Comparison of ENCODE assay signal across 8 cellular contexts in genomic region chr17:64128787-64129514, GRCh38. TPM values are rescaled to one million over a fixed set of nuclear protein-coding genes. Genes with fewer than 3 reads are reported as not detected.
A peak's percentile ranks its signal among the peaks of the same experiment; 100 is the strongest.
DNase-seq lines count a peak whose midpoint lies in the region; FAIRE-seq and TF ChIP-seq lines count a peak whose summit lies in the region.

No MANE protein-coding gene starts in this region.

- H4K20me1 ChIP-seq in Karpas-422 (ENCODE audit: insufficient read depth, low read depth, low read length) (no peaks in the 10 kb centered on the region), astrocyte (ENCODE audit: insufficient read depth, low read length) (peaks cover 16% of the 10 kb centered on the region), keratinocyte (ENCODE audit: control insufficient read depth, extremely low read depth, insufficient read depth, low read length) (no peaks in the 10 kb centered on the region)

- peak overlapping the region; percentile 75 for H3K27ac Mint-ChIP-seq in astrocyte (ENCODE audit: unreplicated experiment)

- no peak for TF ChIP-seq CTCF in astrocyte (IDR thresholded peaks at IDR 0.05; ENCODE audit: insufficient read depth, low read depth, low read length)
- no peak for TF ChIP-seq CTCF in keratinocyte (optimal IDR thresholded peaks at IDR 0.05 in 1 of 3, IDR thresholded peaks at IDR 0.05 in 1 of 3, conservative IDR thresholded peaks at IDR 0.05 in 1 of 3; ENCODE audit: extremely low read depth in 1 of 3, insufficient read depth in 2 of 3, low read length in 3 of 3)

- FAIRE-seq in astrocyte (lab: Jason Lieb, UNC) (no peak), keratinocyte (lab: Jason Lieb, UNC) (no peak)

- H3K27ac ChIP-seq in Karpas-422 (ENCODE audit: low read length) (no peak overlapping the region), astrocyte (ENCODE audit: low read depth, low read length) (peak overlapping the region; percentile 56), keratinocyte (ENCODE audit: control insufficient read depth, insufficient read depth, low read length) (peak overlapping the region; percentile 58), subcutaneous abdominal adipose tissue (ENCODE audit: low read depth, low read length) (peak overlapping the region; percentile 95)

- no peaks in the 10 kb centered on the region for H3K36me3 Mint-ChIP-seq in astrocyte (ENCODE audit: low read depth, unreplicated experiment)

- no peaks in the 10 kb centered on the region for H3K9me2 ChIP-seq in Karpas-422 (replicated peaks; ENCODE audit: insufficient read depth, low read length)

- H3K9me3 ChIP-seq in Karpas-422 (ENCODE audit: low read length) (no peaks in the 10 kb centered on the region), astrocyte (ENCODE audit: insufficient read depth, low read depth, low read length) (no peaks in the 10 kb centered on the region), keratinocyte (ENCODE audit: control insufficient read depth, low read depth, low read length) (no peaks in the 10 kb centered on the region), subcutaneous abdominal adipose tissue (ENCODE audit: control insufficient read depth in 5 of 5, low read length in 5 of 5) (no peaks in the 10 kb centered on the region)

- H3K36me3 ChIP-seq in Karpas-422 (ENCODE audit: insufficient read depth, low read length): no peaks in the 10 kb centered on the region
- no peaks in the 10 kb centered on the region for H3K36me3 ChIP-seq in astrocyte (ENCODE audit: insufficient read depth, low read length)
- H3K36me3 ChIP-seq in keratinocyte (ENCODE audit: control insufficient read depth in 2 of 2, extremely low read depth in 1 of 2, insufficient read depth in 2 of 2, low read length in 2 of 2): no peaks in the 10 kb centered on the region
- H3K36me3 ChIP-seq in subcutaneous abdominal adipose tissue (ENCODE audit: control insufficient read depth in 5 of 5, insufficient read depth in 5 of 5, low read length in 5 of 5): no peaks in the 10 kb centered on the region

- dilution Hi-C loops in keratinocyte (cut with MboI; ENCODE audit: extremely low pct_ligation_motif_present, low sequenced_read_pairs): no loop called here

- no peaks in the 10 kb centered on the region for H3K9me3 Mint-ChIP-seq in astrocyte (ENCODE audit: unreplicated experiment)

- H3K4me2 ChIP-seq in Karpas-422 (ENCODE audit: low read depth, low read length, poor library complexity, severe bottlenecking) (peak overlapping the region; percentile 81), astrocyte (ENCODE audit: low read length) (peak overlapping the region; percentile 88), keratinocyte (ENCODE audit: control insufficient read depth, extremely low read depth, insufficient read depth, low read depth, low read length) (peak overlapping the region; percentile 92)

- peaks cover 8% of the 10 kb centered on the region for H3K27me3 Mint-ChIP-seq in astrocyte (ENCODE audit: low read depth, unreplicated experiment)

- peaks cover 11% of the 10 kb centered on the region for H3K4me1 Mint-ChIP-seq in astrocyte (ENCODE audit: low read depth, unreplicated experiment)

- H3K9ac ChIP-seq in Karpas-422 (ENCODE audit: low read length) (0 out of 2 replicates have a peak overlapping the region, but pooled peaks have one; percentile 76), astrocyte (ENCODE audit: low read length) (peak overlapping the region; percentile 83), keratinocyte (ENCODE audit: control insufficient read depth, extremely low read depth, insufficient read depth, low read length) (peak overlapping the region; percentile 89), subcutaneous abdominal adipose tissue (ENCODE audit: low read length in 5 of 5) (peak overlapping the region; percentile 39 to 94 (median 91))

- H3K27me3 ChIP-seq in Karpas-422 (ENCODE audit: low read length) (no peaks in the 10 kb centered on the region), astrocyte (ENCODE audit: insufficient read depth, low read length) (no peaks in the 10 kb centered on the region), keratinocyte (ENCODE audit: control insufficient read depth, extremely low read depth, insufficient read depth, low read length) (no peaks in the 10 kb centered on the region), subcutaneous abdominal adipose tissue (ENCODE audit: control insufficient read depth in 5 of 5, insufficient read depth in 4 of 5, low read length in 5 of 5) (no peaks in the 10 kb centered on the region)

- DNase-seq in Karpas-422 (no peak), astrocyte (ENCODE audit: low read depth) (no peak), keratinocyte (ENCODE audit: low read depth, low spot score) (no peak), NCI-H1048 (lab: John Stamatoyannopoulos, UW) (no peak), superior temporal gyrus (ENCODE audit: extremely low spot score) (no peak)
- no peak for DNase-seq in stimulated activated CD4-positive, alpha-beta T cell treated with anti-CD3 and anti-CD28 coated beads, Interleukin-2, amount 100 ng/mL, for 24 hours

- H2AFZ ChIP-seq in Karpas-422 (ENCODE audit: low read length) (no peak overlapping the region), astrocyte (ENCODE audit: low read depth, low read length) (peak overlapping the region; percentile 81), keratinocyte (ENCODE audit: control insufficient read depth, low read length) (peak overlapping the region; percentile 42)

- peak overlapping the region; percentile 89 for H3K4me3 Mint-ChIP-seq in astrocyte (ENCODE audit: unreplicated experiment)

- H3K4me3 ChIP-seq in GM08714 (ENCODE audit: low read length) (peak overlapping the region; percentile 87), Karpas-422 (ENCODE audit: low read length) (peak overlapping the region; percentile 77), astrocyte (ENCODE audit: insufficient read depth, low read depth, low read length) (peak overlapping the region; percentile 75), keratinocyte (ENCODE audit: control insufficient read depth in 2 of 3, extremely low read depth in 1 of 3, insufficient read depth in 2 of 3, low read depth in 1 of 3, low read length in 3 of 3) (peak overlapping the region; percentile 72 to 85 (median 72)), subcutaneous abdominal adipose tissue (ENCODE audit: low read depth in 1 of 5, low read length in 5 of 5) (peak overlapping the region; percentile 80 to 91 (median 83))

- H3K79me2 ChIP-seq in Karpas-422 (ENCODE audit: low read length): no peaks in the 10 kb centered on the region
- H3K79me2 ChIP-seq in astrocyte (ENCODE audit: insufficient read depth, low read length): peaks cover 20% of the 10 kb centered on the region
- peaks cover 49% of the 10 kb centered on the region for H3K79me2 ChIP-seq in keratinocyte (ENCODE audit: control insufficient read depth, insufficient read depth, low read length)

- H3K4me1 ChIP-seq in Karpas-422 (ENCODE audit: low read length) (peaks cover 18% of the 10 kb centered on the region), astrocyte (ENCODE audit: insufficient read depth, low read length) (peaks cover 12% of the 10 kb centered on the region), keratinocyte (ENCODE audit: control insufficient read depth, extremely low read depth, insufficient read depth, low read length) (peaks cover 36% of the 10 kb centered on the region), subcutaneous abdominal adipose tissue (ENCODE audit: control insufficient read depth in 5 of 5, insufficient read depth in 5 of 5, low read length in 5 of 5) (peaks cover 2 to 27% (median 22%) of the 10 kb centered on the region in 5 donors)

- H3K9me1 ChIP-seq in keratinocyte (ENCODE audit: control insufficient read depth, extremely low read depth, insufficient read depth, low read length): no peaks in the 10 kb centered on the region

RNA-seq across cellular contexts. Expression of gene ERN1, which starts 1.0 kb away (rescaled TPM):
- 1.9 and 10.9 TPM in 2 replicates for total RNA-seq in Karpas-422 (2014; rRNA removed; shearing (Covaris generic); ENCODE audit: low replicate concordance)
- 9.1 and 11.7 TPM in 2 replicates for total RNA-seq in astrocyte
- 5.4 to 7.1 TPM (median 7.1 TPM) in 3 replicates for polyA plus RNA-seq in keratinocyte
- polyA plus RNA-seq in keratinocyte (2011; ENCODE audit: low read depth): 3.6 TPM
- polyA plus RNA-seq in keratinocyte (2011; cell fraction: cytosol; rRNA removed): 3.5 and 5.0 TPM in 2 replicates
- polyA plus RNA-seq in keratinocyte (2011; cell fraction: nucleus; rRNA removed): 23.0 and 26.6 TPM in 2 replicates
- 4.8 and 10.7 TPM in 2 replicates for polyA plus RNA-seq in keratinocyte (2012; ENCODE audit: low replicate concordance)
- polyA minus RNA-seq in keratinocyte: 14.4 to 28.3 TPM (median 18.1 TPM) in 3 replicates
- 7.1 TPM for polyA minus RNA-seq in keratinocyte (2011; cell fraction: cytosol; rRNA and poly(A)+ RNA removed)
- 17.1 and 29.8 TPM in 2 replicates for polyA minus RNA-seq in keratinocyte (2011; cell fraction: nucleus; rRNA and poly(A)+ RNA removed)
